9 cellular contexts compared by ENCODE assay signal in the genomic region with DNA sequence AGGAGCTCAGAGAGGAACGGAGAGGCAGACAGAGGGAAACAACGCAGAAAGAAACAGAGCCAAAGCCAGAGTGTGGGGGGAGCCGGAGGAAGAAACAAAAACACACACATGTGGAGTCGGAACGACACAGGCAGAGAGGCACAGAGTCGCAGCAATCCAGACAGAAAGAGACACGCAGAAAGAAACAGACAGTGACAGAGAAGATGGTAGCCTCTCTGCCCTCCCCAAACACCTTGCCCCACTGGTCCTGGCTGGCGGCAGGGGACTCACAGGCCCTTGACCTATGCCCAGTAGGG. TPM values are rescaled to one million over a fixed set of nuclear protein-coding genes. Genes with fewer than 3 reads are reported as not detected.
DNase-seq lines count a peak whose midpoint lies in the region; ATAC-seq and TF ChIP-seq lines count a peak whose summit lies in the region.
"Had no signal": no experiment of that assay in that cellular context is flagged by ENCODE, and none has a peak within 500 bp of the region (broad histone marks: within the 10 kb centered on the region; RNA-seq: fewer than 3 reads in every experiment).

No MANE protein-coding gene starts in this region.

- no peaks in the 10 kb centered on the region for H3K27me3 ChIP-seq in tibial artery
- no peaks in the 10 kb centered on the region for H3K27me3 ChIP-seq in H7 (ENCODE audit: control insufficient read depth, insufficient read depth, low read length)

- H3K9me3 ChIP-seq in tibial artery (no peaks in the 10 kb centered on the region), mucosa of descending colon (no peaks in the 10 kb centered on the region)

- peak overlapping the region; percentile 55 to 90 for H3K4me3 Mint-ChIP-seq in activated T-cell treated with anti-CD3 and anti-CD28 coated beads, Interleukin-2, amount 50 U/mL, for 72 hours
- H3K4me3 Mint-ChIP-seq in activated T-helper 17 cell treated with anti-CD3 and anti-CD28 coated beads, Interleukin-2, amount 50 U/mL, for 72 hours: peak overlapping the region; percentile 92
- peak overlapping the region; percentile 27 to 83 (median 58) for H3K4me3 Mint-ChIP-seq in immature natural killer cell

- no peak for DNase-seq in activated T-cell treated with anti-CD3 and anti-CD28 coated beads, Interleukin-2, amount 50 U/mL, for 72 hours
- DNase-seq in activated T-cell treated with anti-CD3 and anti-CD28 coated beads, Interleukin-2, amount 50 U/mL, for 48 hours: no peak
- no peak for DNase-seq in immature natural killer cell
- DNase-seq in tibial artery: no peak
- DNase-seq in mucosa of descending colon: no peak
- DNase-seq in H7: no peak
- DNase-seq: DMS53 had no signal

- no peaks in the 10 kb centered on the region for H3K9me3 Mint-ChIP-seq in activated T-cell treated with anti-CD3 and anti-CD28 coated beads, Interleukin-2, amount 50 U/mL, for 72 hours
- no peaks in the 10 kb centered on the region for H3K9me3 Mint-ChIP-seq in activated T-helper 17 cell treated with anti-CD3 and anti-CD28 coated beads, Interleukin-2, amount 50 U/mL, for 72 hours
- no peaks in the 10 kb centered on the region for H3K9me3 Mint-ChIP-seq in immature natural killer cell

- intact Hi-C loops in tibial artery (cut with DNase I; ENCODE audit: low total_unique reads) (loop anchor here (10.0 kb wide), 1 partner anchor 219 kb away; a partner anchor contains a TSS), mucosa of descending colon (cut with DNase I, micrococcal nuclease) (no loop called here)

- H3K27me3 Mint-ChIP-seq in activated T-cell treated with anti-CD3 and anti-CD28 coated beads, Interleukin-2, amount 50 U/mL, for 72 hours (ENCODE audit: low read depth): no peaks in the 10 kb centered on the region
- no peaks in the 10 kb centered on the region for H3K27me3 Mint-ChIP-seq in activated T-helper 17 cell treated with anti-CD3 and anti-CD28 coated beads, Interleukin-2, amount 50 U/mL, for 72 hours
- peaks cover 0 to 4% (median 0%) of the 10 kb centered on the region in 3 donors for H3K27me3 Mint-ChIP-seq in immature natural killer cell (ENCODE audit: low read depth in 3 of 3)

- peak overlapping the region; percentile 74 to 89 for H3K27ac ChIP-seq in tibial artery

- H3K4me1 Mint-ChIP-seq in activated T-cell treated with anti-CD3 and anti-CD28 coated beads, Interleukin-2, amount 50 U/mL, for 72 hours (ENCODE audit: low read depth): peaks cover 28% of the 10 kb centered on the region
- H3K4me1 Mint-ChIP-seq in activated T-helper 17 cell treated with anti-CD3 and anti-CD28 coated beads, Interleukin-2, amount 50 U/mL, for 72 hours: peaks cover 27% of the 10 kb centered on the region
- H3K4me1 Mint-ChIP-seq in immature natural killer cell: peaks cover 22 to 28% of the 10 kb centered on the region in 2 donors

- peaks cover 1 to 5% of the 10 kb centered on the region in 2 donors for H3K36me3 Mint-ChIP-seq in activated T-cell treated with anti-CD3 and anti-CD28 coated beads, Interleukin-2, amount 50 U/mL, for 72 hours (ENCODE audit: insufficient read depth in 2 of 2)
- peaks cover 80% of the 10 kb centered on the region for H3K36me3 Mint-ChIP-seq in activated T-helper 17 cell treated with anti-CD3 and anti-CD28 coated beads, Interleukin-2, amount 50 U/mL, for 72 hours (ENCODE audit: low read depth)
- peaks cover 8 to 12% (median 9%) of the 10 kb centered on the region in 3 donors for H3K36me3 Mint-ChIP-seq in immature natural killer cell

- TF ChIP-seq CTCF in tibial artery (IDR thresholded peaks at IDR 0.05): no peak
- no peak for TF ChIP-seq CTCF in mucosa of descending colon (IDR thresholded peaks at IDR 0.05)

- ATAC-seq in activated T-cell treated with anti-CD3 and anti-CD28 coated beads, Interleukin-2, amount 50 U/mL, for 72 hours (replicated peaks in 1 of 2): no peak
- ATAC-seq in activated T-helper 17 cell treated with anti-CD3 and anti-CD28 coated beads, Interleukin-2, amount 50 U/mL, for 72 hours (replicated peaks): no peak
- no peak for ATAC-seq in GM19023 (IDR thresholded peaks at IDR 0.05; ENCODE audit: unreplicated experiment)
- ATAC-seq in mucosa of descending colon: no peak

- H3K4me3 ChIP-seq in tibial artery (peak overlapping the region; percentile 67 to 90), mucosa of descending colon (no peak overlapping the region), H7 (ENCODE audit: insufficient read depth, low read depth, low read length) (no peak overlapping the region)

- H3K36me3 ChIP-seq in tibial artery (peaks cover 41 to 56% (median 52%) of the 10 kb centered on the region in 3 donors), mucosa of descending colon (ENCODE audit: low read depth) (peaks cover 2% of the 10 kb centered on the region), H7 (replicated peaks; ENCODE audit: control insufficient read depth, insufficient read depth, low read length) (peaks cover 39% of the 10 kb centered on the region)

- H3K4me1 ChIP-seq in tibial artery: peaks cover 0 to 37% (median 32%) of the 10 kb centered on the region in 4 donors
- peaks cover 19% of the 10 kb centered on the region for H3K4me1 ChIP-seq in mucosa of descending colon (ENCODE audit: low read depth)

- H3K27ac Mint-ChIP-seq in activated T-cell treated with anti-CD3 and anti-CD28 coated beads, Interleukin-2, amount 50 U/mL, for 72 hours: no peak overlapping the region
- H3K27ac Mint-ChIP-seq in activated T-helper 17 cell treated with anti-CD3 and anti-CD28 coated beads, Interleukin-2, amount 50 U/mL, for 72 hours: peak overlapping the region; percentile 89
- H3K27ac Mint-ChIP-seq in immature natural killer cell: peak overlapping the region in 3 of 6 donors; percentile 60 to 77 (median 61)

RNA-seq across cellular contexts. Expression of a gene that starts 1.7 kb away (rescaled TPM):
- total RNA-seq in activated T-cell treated with anti-CD3 and anti-CD28 coated beads, Interleukin-2, amount 50 U/mL, for 72 hours: 10 to 100 TPM; 27.7 to 27.8 TPM
- 100 to 1,000 TPM in 1 of 2 donors, 10 to 100 TPM in 1; 58.0 to 110 TPM for total RNA-seq in activated T-helper 17 cell treated with anti-CD3 and anti-CD28 coated beads, Interleukin-2, amount 50 U/mL, for 72 hours
- 1 to 10 TPM; 4.8 to 8.7 (median 5.6) TPM for polyA plus RNA-seq in immature natural killer cell
- total RNA-seq in mucosa of descending colon: 10 to 100 TPM; 21.7 to 27.3 (median 23.7) TPM
- total RNA-seq in H7 (2014; rRNA removed; shearing (Covaris generic)): 43.8 and 48.8 TPM in 2 replicates

RNA-seq across cellular contexts. Expression of a gene that starts 21.3 kb away (rescaled TPM):
- total RNA-seq in activated T-cell treated with anti-CD3 and anti-CD28 coated beads, Interleukin-2, amount 50 U/mL, for 72 hours: 10 to 100 TPM; 14.2 to 17.4 TPM
- total RNA-seq in activated T-helper 17 cell treated with anti-CD3 and anti-CD28 coated beads, Interleukin-2, amount 50 U/mL, for 72 hours: 10 to 100 TPM; 20.3 to 27.1 TPM
- under 1 TPM in 2 of 3 donors, not detected in 1; 0.46 to 0.48 TPM for polyA plus RNA-seq in immature natural killer cell
- 1 to 10 TPM; 1.1 to 2.7 (median 2.3) TPM for total RNA-seq in mucosa of descending colon
- total RNA-seq in H7 (2014; rRNA removed; shearing (Covaris generic)): 14.3 and 18.7 TPM in 2 replicates

RNA-seq across cellular contexts. Expression of a gene that starts 33.0 kb away (rescaled TPM):
- 10 to 100 TPM; 62.4 to 75.4 TPM for total RNA-seq in activated T-cell treated with anti-CD3 and anti-CD28 coated beads, Interleukin-2, amount 50 U/mL, for 72 hours
- 10 to 100 TPM; 43.4 to 51.1 TPM for total RNA-seq in activated T-helper 17 cell treated with anti-CD3 and anti-CD28 coated beads, Interleukin-2, amount 50 U/mL, for 72 hours
- 10 to 100 TPM; 55.5 to 82.3 (median 63.7) TPM for polyA plus RNA-seq in immature natural killer cell
- total RNA-seq in mucosa of descending colon: 100 to 1,000 TPM in 2 of 3 donors, 10 to 100 TPM in 1; 99.3 to 199 (median 137) TPM
- total RNA-seq in H7 (2014; rRNA removed; shearing (Covaris generic)): 93.8 and 107 TPM in 2 replicates

RNA-seq across cellular contexts. Expression of a gene that starts 48.7 kb away (rescaled TPM):
- total RNA-seq in activated T-cell treated with anti-CD3 and anti-CD28 coated beads, Interleukin-2, amount 50 U/mL, for 72 hours: 10 to 100 TPM; 34.7 to 42.2 TPM
- 10 to 100 TPM; 34.9 to 37.6 TPM for total RNA-seq in activated T-helper 17 cell treated with anti-CD3 and anti-CD28 coated beads, Interleukin-2, amount 50 U/mL, for 72 hours
- polyA plus RNA-seq in immature natural killer cell: 1 to 10 TPM; 2.2 to 7.8 (median 5.1) TPM
- total RNA-seq in mucosa of descending colon: 100 to 1,000 TPM in 2 of 3 donors, 10 to 100 TPM in 1; 78.6 to 161 (median 104) TPM
- 70.5 and 76.0 TPM in 2 replicates for total RNA-seq in H7 (2014; rRNA removed; shearing (Covaris generic))

Comparison
In these comparisons a context has a peak if more than half of its experiments do, and no peak if none do; other contexts are left out.
1. H3K4me3 ChIP-seq: peak in tibial artery (2 of 2); none in mucosa of descending colon (single experiment) and H7 (single experiment).
2. Peak in every context shown above with its lines, with median percentiles within 50 percentile points of each other: H3K4me3 Mint-ChIP-seq.